In genomic region chr10:25465582-25466372, GRCh38 we compare ENCODE assay signal across 1 cellular context.
TF ChIP-seq lines count a peak whose summit lies in the region.

No MANE protein-coding gene starts in this region.

TF ChIP-seq in K562, 482 proteins besides CTCF, POLR2A, EP300 and RAD21 (continued from another document):
- TF ChIP-seq ETV1 (tag; conservative IDR thresholded peaks at IDR 0.05; ENCODE audit: low read depth), result peak; percentile 70
- TF ChIP-seq TAF7 (tag; IDR thresholded peaks at IDR 0.05), result peak; percentile 68
- no peak for TF ChIP-seq PRMT5 (CRISPR knock-in tag; IDR thresholded peaks at IDR 0.05)
- peak; percentile 82 for TF ChIP-seq NR2C1 (IDR thresholded peaks at IDR 0.05)
- TF ChIP-seq NR2C1 (tag; IDR thresholded peaks at IDR 0.05), result peak; percentile 73; the same call in 1 of the 2 replicates
- peak; percentile 39; the same call in 1 of the 2 replicates for TF ChIP-seq ZFP91 (CRISPR knock-in tag; IDR thresholded peaks at IDR 0.05)
- TF ChIP-seq PHF21A (IDR thresholded peaks at IDR 0.05; ENCODE audit: borderline replicate concordance, low read depth), result 0 out of 2 replicates have a peak, but pooled peaks have one; percentile 46
- TF ChIP-seq SMC3 (conservative IDR thresholded peaks at IDR 0.05; ENCODE audit: insufficient read depth, low read depth, low read length), result no peak
- no peak for TF ChIP-seq ZNF23 (CRISPR knock-in tag; IDR thresholded peaks at IDR 0.05)
- TF ChIP-seq ETV6 (IDR thresholded peaks at IDR 0.05; ENCODE audit: borderline replicate concordance in 1 of 2, low read depth in 2 of 2, low read length in 1 of 2), result peak; percentile 75 to 81; a peak in 2 of 4 replicates
- TF ChIP-seq ETV6 (CRISPR knock-in tag; IDR thresholded peaks at IDR 0.05; ENCODE audit: borderline replicate concordance), result no peak
- TF ChIP-seq RBFOX2 (IDR thresholded peaks at IDR 0.05; ENCODE audit: low read depth, low read length), result peak; percentile 36; the same call in 1 of the 2 replicates
